ENCODE assay signal across 28 cellular contexts in the genomic region with DNA sequence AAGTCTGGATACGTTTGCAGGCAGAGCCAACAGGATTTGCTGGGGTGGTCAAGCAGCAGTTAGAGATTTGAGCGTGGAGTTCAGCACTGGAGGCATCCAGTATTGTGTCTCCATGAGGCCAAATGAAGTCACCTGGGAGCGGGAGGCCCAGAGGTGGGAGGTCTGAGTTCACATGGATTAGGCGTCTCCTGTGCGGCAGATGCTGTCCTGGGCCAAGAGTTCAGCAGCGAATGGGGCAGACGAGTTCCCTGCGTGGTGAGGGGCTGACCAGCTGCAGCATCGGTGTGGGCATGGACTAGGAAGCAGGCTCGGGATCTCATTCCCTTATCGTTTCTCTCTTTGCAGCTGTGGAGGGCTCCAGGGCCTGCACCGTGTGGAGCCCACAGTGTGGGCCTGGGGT.
"Had no signal": no experiment of that assay in that cellular context is flagged by ENCODE, and none has a peak within 500 bp of the region (broad histone marks: within the 10 kb centered on the region; RNA-seq: fewer than 3 reads in every experiment).

No MANE protein-coding gene starts in this region.

- H3K4me3 Mint-ChIP-seq: activated B cell treated with CpG ODN at 0.5 μM for 24 hours; activated CD4-positive, alpha-beta T cell treated with anti-CD3 and anti-CD28 coated beads for 36 hours; activated naive CD8-positive, alpha-beta T cell; activated T-cell treated with anti-CD3 and anti-CD28 coated beads, Interleukin-2, amount 50 U/mL, for 4 hours; effector memory CD8-positive, alpha-beta T cell; nephron; T-helper 2 cell treated with Interferon-gamma antibody and Interleukin-4, amounts not matched to agents 5 μg/mL and 100 μg/mL, for 36 hours; type B pancreatic cell had no signal

- H3K27ac ChIP-seq: adrenal gland, esophagus muscularis mucosa, gastrocnemius medialis, sigmoid colon, thoracic aorta, vagina had no signal

- FAIRE-seq: astrocyte, colon had no signal

- H3K27me3 ChIP-seq: adrenal gland, esophagus muscularis mucosa, gastrocnemius medialis, sigmoid colon, vagina had no signal

- H3K4me1 Mint-ChIP-seq: activated CD4-positive, alpha-beta T cell treated with anti-CD3 and anti-CD28 coated beads for 36 hours; nephron had no signal

- H3K27me3 Mint-ChIP-seq: activated B cell treated with CpG ODN at 0.5 μM for 24 hours; activated CD4-positive, alpha-beta T cell treated with anti-CD3 and anti-CD28 coated beads for 36 hours; activated naive CD8-positive, alpha-beta T cell; effector memory CD8-positive, alpha-beta T cell; type B pancreatic cell had no signal

- H3K4me3 ChIP-seq: adrenal gland, esophagus muscularis mucosa, gastrocnemius medialis, sigmoid colon, thoracic aorta, vagina had no signal

- H3K4me1 ChIP-seq: gastrocnemius medialis, sigmoid colon had no signal

- H3K36me3 Mint-ChIP-seq: activated naive CD8-positive, alpha-beta T cell; type B pancreatic cell had no signal

- H3K9me3 Mint-ChIP-seq: activated B cell treated with CpG ODN at 0.5 μM for 24 hours; activated T-cell treated with anti-CD3 and anti-CD28 coated beads, Interleukin-2, amount 50 U/mL, for 4 hours; activated T-helper 2 cell treated with anti-CD3 and anti-CD28 coated beads, Interferon-gamma antibody, Interleukin-2, Interleukin-4, amounts not matched to agents 10 μg/mL and 5 μg/mL and 100 μg/mL, durations not matched to agents 14 hours and 24 hours and 36 hours; effector memory CD8-positive, alpha-beta T cell; nephron; T-helper 2 cell treated with Interferon-gamma antibody and Interleukin-4, amounts not matched to agents 5 μg/mL and 100 μg/mL, for 36 hours; type B pancreatic cell had no signal

- H3K27ac Mint-ChIP-seq: activated B cell treated with CpG ODN at 0.5 μM for 24 hours; activated CD4-positive, alpha-beta T cell treated with anti-CD3 and anti-CD28 coated beads for 36 hours; activated naive CD8-positive, alpha-beta T cell; activated T-helper 2 cell treated with anti-CD3 and anti-CD28 coated beads, Interferon-gamma antibody, Interleukin-2, Interleukin-4, amounts not matched to agents 10 μg/mL and 5 μg/mL and 100 μg/mL, durations not matched to agents 14 hours and 24 hours and 36 hours; effector memory CD8-positive, alpha-beta T cell; nephron; T-helper 2 cell treated with Interferon-gamma antibody and Interleukin-4, amounts not matched to agents 5 μg/mL and 100 μg/mL, for 36 hours; type B pancreatic cell had no signal

- H3K36me3 ChIP-seq: adrenal gland, esophagus muscularis mucosa, gastrocnemius medialis, sigmoid colon, thoracic aorta, vagina had no signal

- DNase-seq: activated B cell treated with CpG ODN at 0.5 μM for 24 hours; activated CD4-positive, alpha-beta T cell treated with anti-CD3 and anti-CD28 coated beads for 36 hours; activated CD4-positive, alpha-beta T cell treated with anti-CD3 and anti-CD28 coated beads, Interleukin-2, amount 50 U/mL, for 4 hours; activated CD8-positive, alpha-beta memory T cell treated with anti-CD3 and anti-CD28 coated beads, Interleukin-2, amount 50 U/mL, for 48 hours; activated naive CD4-positive, alpha-beta T cell; activated T-cell treated with anti-CD3 and anti-CD28 coated beads, Interleukin-2, amount 50 U/mL, for 4 hours; adrenal gland; central memory CD4-positive, alpha-beta T cell; effector memory CD8-positive, alpha-beta T cell; gastrocnemius medialis; hippocampal formation; left ventricle myocardium superior; mammary epithelial cell; occipital lobe; posterior cingulate gyrus; sigmoid colon; stimulated activated CD4-positive, alpha-beta T cell treated with anti-CD3 and anti-CD28 coated beads, Interleukin-2, amount 100 ng/mL, for 48 hours; stimulated activated naive CD4-positive, alpha-beta T cell had no signal

- H3K9me3 ChIP-seq: adrenal gland, esophagus muscularis mucosa, gastrocnemius medialis, sigmoid colon, thoracic aorta, vagina had no signal
